8 cellular contexts compared by ENCODE assay signal in genomic region chr5:109410389-109411174, GRCh38. TPM values are rescaled to one million over a fixed set of nuclear protein-coding genes. Genes with fewer than 3 reads are reported as not detected.
DNase-seq lines count a peak whose midpoint lies in the region; ATAC-seq and TF ChIP-seq lines count a peak whose summit lies in the region.

No MANE protein-coding gene starts in this region.

- DNase-seq in DMS 273 (lab: John Stamatoyannopoulos, UW; ENCODE audit: unreplicated experiment) (peak; percentile 81), Kasumi-1 (lab: John Stamatoyannopoulos, UW) (peak; percentile 59 to 78), T-helper 17 cell (peak; percentile 11 to 27 (median 20)), body of pancreas (peak; percentile 77 to 86 (median 82)), iPS DF 4.7 (ENCODE audit: extremely low read depth, low spot score) (peak; percentile 22), retinal pigment epithelial cell (ENCODE audit: low read depth) (peak; percentile 41)

- no peaks in the 10 kb centered on the region for H3K27me3 ChIP-seq in body of pancreas

- H3K27ac ChIP-seq in body of pancreas: peak overlapping the region; percentile 96 to 98 (median 98)

- peaks cover 22% of the 10 kb centered on the region for H3K4me1 Mint-ChIP-seq in T-helper 17 cell

- no peaks in the 10 kb centered on the region for H3K27me3 Mint-ChIP-seq in T-helper 17 cell

- peak overlapping the region; percentile 99 for H3K4me3 Mint-ChIP-seq in T-helper 17 cell

- no peaks in the 10 kb centered on the region for H3K36me3 ChIP-seq in body of pancreas (replicated peaks in 1 of 2; ENCODE audit: insufficient read depth in 1 of 2, low read depth in 2 of 2)

- intact Hi-C loops in body of pancreas (cut with DNase I): no loop called here

- 1% methylated on average over 26 of the region's 26 CpGs for WGBS in body of pancreas, 2 donors

- TF ChIP-seq CTCF in body of pancreas (IDR thresholded peaks at IDR 0.05) (no peak), retinal pigment epithelial cell (conservative IDR thresholded peaks at IDR 0.05; ENCODE audit: low read depth, low read length) (no peak)

- H3K36me3 Mint-ChIP-seq in T-helper 17 cell (ENCODE audit: low read depth): peaks cover 3% of the 10 kb centered on the region

- H3K9me3 ChIP-seq in T-helper 17 cell (ENCODE audit: control insufficient read depth, low read length, poor library complexity, severe bottlenecking) (no peaks in the 10 kb centered on the region), body of pancreas (no peaks in the 10 kb centered on the region)

- ATAC-seq in GM21528 (IDR thresholded peaks at IDR 0.05; ENCODE audit: low FRiP score, unreplicated experiment): peak; percentile 34
- peak; percentile 1 for ATAC-seq in T-helper 17 cell
- peak; percentile 52 for ATAC-seq in body of pancreas
- no peak for ATAC-seq in GM19328 (IDR thresholded peaks at IDR 0.05; ENCODE audit: unreplicated experiment)

- H3K4me3 ChIP-seq in body of pancreas: peak overlapping the region; percentile 17 to 28
- peak overlapping the region; percentile 75 for H3K4me3 ChIP-seq in retinal pigment epithelial cell (ENCODE audit: low read length)

- H3K27ac Mint-ChIP-seq in T-helper 17 cell: peak overlapping the region; percentile 100

- H3K4me1 ChIP-seq in body of pancreas: peaks cover 55% of the 10 kb centered on the region

- peak in 2 of 3 donors; percentile 48 to 55 for TF ChIP-seq POLR2A in body of pancreas (IDR thresholded peaks at IDR 0.05)

RNA-seq across cellular contexts. Expression of gene PJA2, which starts 0.8 kb away (rescaled TPM):
- total RNA-seq in T-helper 17 cell: 10 to 100 TPM; 63.9 to 68.0 TPM
- 10 to 100 TPM; 48.0 to 67.9 TPM for total RNA-seq in body of pancreas

Comparison
In these comparisons a context has a peak if more than half of its experiments do, and no peak if none do; other contexts are left out.
1. DNase-seq: peak in every context shown above with its lines; median percentile 82 in body of pancreas; 81 in DMS 273; 68 in Kasumi-1; 41 in retinal pigment epithelial cell; 22 in iPS DF 4.7; 20 in T-helper 17 cell.